Comparison of ENCODE assay signal across 8 cellular contexts in genomic region chr2:233061007-233061590, GRCh38. TPM values are rescaled to one million over a fixed set of nuclear protein-coding genes. Genes with fewer than 3 reads are reported as not detected.
A peak's percentile ranks its signal among the peaks of the same experiment; 100 is the strongest.
DNase-seq lines count a peak whose midpoint lies in the region; ATAC-seq and TF ChIP-seq lines count a peak whose summit lies in the region.

No MANE protein-coding gene starts in this region.

- no peak for ATAC-seq in GM18505 (IDR thresholded peaks at IDR 0.05; ENCODE audit: unreplicated experiment)
- peak; percentile 9 for ATAC-seq in HG03108 (IDR thresholded peaks at IDR 0.05; ENCODE audit: unreplicated experiment)
- no peak for ATAC-seq in gastrocnemius medialis
- no peak for ATAC-seq in GM21786 (IDR thresholded peaks at IDR 0.05; ENCODE audit: unreplicated experiment)
- no peak for ATAC-seq in GM21528 (IDR thresholded peaks at IDR 0.05; ENCODE audit: low FRiP score, unreplicated experiment)

- H3K27me3 ChIP-seq in gastrocnemius medialis: no peaks in the 10 kb centered on the region

- no peaks in the 10 kb centered on the region for H3K36me3 ChIP-seq in gastrocnemius medialis

- intact Hi-C loops in gastrocnemius medialis (cut with DNase I; ENCODE audit: low total_unique reads): no loop called here

- in situ Hi-C loops in gastrocnemius medialis (cut with MboI; ENCODE audit: low sequenced_read_pairs in 4 of 4): loop anchor here in 2 of 4 donors (25.0 kb wide), 1 partner anchor 449 kb away; no protein-coding TSS in a partner anchor

- TF ChIP-seq POLR2A in GM18505 (IDR thresholded peaks at IDR 0.05; ENCODE audit: borderline replicate concordance, extremely low read depth, insufficient read depth, insufficient read length) (peak; percentile 71), gastrocnemius medialis (IDR thresholded peaks at IDR 0.05) (no peak)

- peak overlapping the region; percentile 45 to 51 (median 48) for H3K4me3 ChIP-seq in gastrocnemius medialis

- H3K9me3 ChIP-seq in gastrocnemius medialis: no peaks in the 10 kb centered on the region

- H3K27ac ChIP-seq in angular gyrus (ENCODE audit: low read depth, low read length): peak overlapping the region; percentile 53
- peak overlapping the region; percentile 56 to 76 (median 66) for H3K27ac ChIP-seq in gastrocnemius medialis

- H3K4me1 ChIP-seq in gastrocnemius medialis: peaks cover 3 to 13% of the 10 kb centered on the region in 2 donors

- TF ChIP-seq CTCF in gastrocnemius medialis (IDR thresholded peaks at IDR 0.05 in 4 of 5, conservative IDR thresholded peaks at IDR 0.05 in 1 of 5): no peak

- DNase-seq in gastrocnemius medialis: no peak
- no peak for DNase-seq in amygdala (lab: John Stamatoyannopoulos, UW)
- no peak for DNase-seq in DMS79 (lab: John Stamatoyannopoulos, UW)

RNA-seq across cellular contexts. Expression of gene INPP5D, which starts 1.0 kb away (rescaled TPM):
- total RNA-seq in gastrocnemius medialis: 10 to 100 TPM in 1 of 4 donors, 1 to 10 TPM in 3; 1.7 to 18.7 (median 4.9) TPM

RNA-seq across cellular contexts. Expression of gene NEU2, which starts 28.6 kb away (rescaled TPM):
- total RNA-seq in gastrocnemius medialis: not detected

RNA-seq across cellular contexts. Expression of gene NGEF, which starts 48.0 kb away (rescaled TPM):
- 1 to 10 TPM in 1 of 4 donors, under 1 TPM in 2, not detected in 1; 0.66 to 1.5 (median 0.84) TPM for total RNA-seq in gastrocnemius medialis
